In the genomic region with DNA sequence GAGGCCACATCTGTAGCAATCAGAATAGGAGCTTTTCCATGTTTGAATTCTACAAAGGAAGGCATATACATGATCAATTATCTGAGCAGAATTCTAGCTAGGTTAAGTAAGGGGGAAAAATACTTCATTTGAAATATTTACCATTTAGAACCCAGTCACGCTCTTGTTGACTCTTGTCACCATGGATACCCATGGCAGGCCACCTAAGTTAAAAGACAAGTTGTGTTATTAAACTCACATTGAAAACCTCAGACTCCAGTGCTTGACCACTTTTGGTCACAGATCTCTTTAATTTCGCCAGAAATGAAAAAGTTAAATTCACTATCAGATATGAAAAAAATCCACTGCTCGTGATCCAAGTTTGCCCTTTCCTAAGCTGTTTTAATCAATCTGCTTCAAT, we compare ENCODE assay signal across 1 cellular context.
A peak's percentile ranks its signal among the peaks of the same experiment; 100 is the strongest.
TF ChIP-seq lines count a peak whose summit lies in the region.

No MANE protein-coding gene starts in this region.

TF ChIP-seq in HepG2, 621 proteins besides CTCF, POLR2A, EP300 and RAD21:
- TF ChIP-seq POLR2G (IDR thresholded peaks at IDR 0.05; ENCODE audit: low read depth, low read length) (0 out of 2 replicates have a peak, but pooled peaks have one; percentile 27), RBFOX2 (IDR thresholded peaks at IDR 0.05; ENCODE audit: low read depth, low read length) (peak; percentile 63), LCORL (IDR thresholded peaks at IDR 0.05) (no peak), LCORL (CRISPR knock-in tag; IDR thresholded peaks at IDR 0.05) (no peak)
